In the genomic region with DNA sequence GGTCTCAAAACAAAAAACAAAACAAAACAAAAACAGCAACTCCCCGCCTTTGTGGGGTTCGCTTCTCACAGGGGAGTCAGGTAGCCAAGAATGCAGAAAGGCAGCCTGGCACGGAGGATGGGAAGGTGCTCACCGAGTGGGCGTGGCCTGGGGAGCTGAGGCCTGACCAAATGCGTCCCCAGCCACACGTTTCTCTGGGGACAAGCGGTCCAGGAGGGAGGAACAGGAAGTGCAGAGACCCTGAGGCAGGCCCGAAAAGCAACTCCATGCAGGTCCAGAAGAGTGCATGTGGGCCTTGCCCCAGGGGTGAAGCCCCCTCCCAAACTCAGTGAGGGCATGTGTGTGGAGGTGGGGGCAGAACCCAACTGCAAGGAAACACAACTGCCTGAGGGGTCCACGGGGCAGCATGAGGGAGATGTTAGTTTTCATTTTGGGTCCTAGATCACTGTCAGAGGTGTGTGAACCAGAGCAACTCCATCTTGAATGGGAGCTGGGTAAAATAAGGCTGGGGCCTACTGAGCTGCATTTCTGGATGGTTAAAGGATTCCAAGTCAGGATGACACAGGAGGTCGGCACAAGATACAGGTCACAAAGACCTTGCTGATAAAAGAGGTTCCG, we compare ENCODE assay signal across 26 cellular contexts. TPM values are rescaled to one million over a fixed set of nuclear protein-coding genes. Genes with fewer than 3 reads are reported as not detected.
DNase-seq lines count a peak whose midpoint lies in the region; ATAC-seq, FAIRE-seq and TF ChIP-seq lines count a peak whose summit lies in the region.
"Had no signal": no experiment of that assay in that cellular context is flagged by ENCODE, and none has a peak within 500 bp of the region (broad histone marks: within the 10 kb centered on the region; RNA-seq: fewer than 3 reads in every experiment).

No MANE protein-coding gene starts in this region.

- H3K79me2 ChIP-seq in H1 (ENCODE audit: control insufficient read depth in 1 of 2, insufficient read depth in 2 of 2, low read length in 2 of 2): no peaks in the 10 kb centered on the region

- H3K4me2 ChIP-seq in H1 (ENCODE audit: insufficient read depth in 1 of 2, low read depth in 2 of 2, low read length in 2 of 2): peak overlapping the region in 1 of 2 experiments; percentile 6; a peak in 1 of 4 replicates
- H3K4me2 ChIP-seq: KMS-11, neural progenitor cell had no signal

- peaks cover 11 to 15% (median 12%) of the 10 kb centered on the region in 3 donors for H3K4me1 Mint-ChIP-seq in IgD-negative memory B cell
- H3K4me1 Mint-ChIP-seq in type B pancreatic cell (ENCODE audit: unreplicated experiment): peaks cover 8% of the 10 kb centered on the region

- POLR2A ChIA-PET in H1 (lab: Charles Lee; ENCODE audit: partially characterized antibody): interaction anchor here (0.7 to 2.1 kb wide), 4 partner anchors 12 to 266 kb away, joined by 3 to 9 read pairs (median 4); partner anchors contain the start of gene MAN1B1

- H3K9me3 ChIP-seq in left ventricle myocardium inferior (replicated peaks) (no peaks in the 10 kb centered on the region), H1 (ENCODE audit: insufficient read depth in 2 of 2, low read depth in 1 of 2, low read length in 1 of 2) (no peaks in the 10 kb centered on the region)
- H3K9me3 ChIP-seq: testis had no signal

- ATAC-seq in Right ventricle myocardium inferior: no peak
- ATAC-seq: activated CD4-positive, CD25-positive, alpha-beta regulatory T cell treated with anti-CD3 and anti-CD28 coated beads, Interleukin-2, amount 50 U/mL, for 24 hours had no signal

- TF ChIP-seq POLR2A in H1 (IDR thresholded peaks at IDR 0.05; ENCODE audit: control extremely low read depth in 1 of 2, low read depth in 2 of 2, low read length in 2 of 2): no peak

- H3K4me3 ChIP-seq in left ventricle myocardium inferior (no peak overlapping the region), H1 (ENCODE audit: extremely low read depth in 1 of 4, insufficient read depth in 2 of 4, low read depth in 3 of 4, low read length in 4 of 4) (no peak overlapping the region)
- H3K4me3 ChIP-seq: neural progenitor cell, testis had no signal

- H3K4me3 Mint-ChIP-seq in IgD-negative memory B cell (peak overlapping the region in 3 of 4 donors; percentile 34 to 87 (median 71)), type B pancreatic cell (peak overlapping the region; percentile 17)
- H3K4me3 Mint-ChIP-seq: central memory CD8-positive, alpha-beta T cell; neural progenitor cell had no signal

- H2BK12ac ChIP-seq in H1 (ENCODE audit: low read depth, low read length): peak overlapping the region; percentile 52; the same call in 1 of the 2 replicates

- no peak overlapping the region; a peak in 2 of 7 replicates for H3K9ac ChIP-seq in H1 (replicated peaks in 1 of 4; ENCODE audit: extremely low read depth in 1 of 4, low read depth in 3 of 4, low read length in 3 of 4)
- H3K9ac ChIP-seq: KMS-11, neural progenitor cell had no signal

- no peak for TF ChIP-seq EP300 in H1 (IDR thresholded peaks at IDR 0.05; ENCODE audit: borderline replicate concordance in 1 of 2, low read depth in 2 of 2, low read length in 2 of 2)

- H4K20me1 ChIP-seq in H1 (replicated peaks in 1 of 2; ENCODE audit: control insufficient read depth in 1 of 2, insufficient read depth in 2 of 2, low read length in 2 of 2): peaks cover 0 to 7% of the 10 kb centered on the region in 2 experiments

- no peak overlapping the region for H3K23ac ChIP-seq in H1 (ENCODE audit: insufficient read length)

- H4K8ac ChIP-seq in H1 (ENCODE audit: extremely low read depth, insufficient read depth, low read length): no peak overlapping the region; the same call in 1 of the 2 replicates

- no peak overlapping the region for H3K56ac ChIP-seq in H1 (replicated peaks; ENCODE audit: insufficient read length, low read depth, low read length)

- peak overlapping the region; percentile 61 for H2BK5ac ChIP-seq in H1 (ENCODE audit: low read depth, low read length)

- peak overlapping the region; percentile 4 for H4K91ac ChIP-seq in H1 (replicated peaks; ENCODE audit: insufficient read length, low read length)

- CTCF ChIA-PET in H1 (lab: Charles Lee; ENCODE audit: partially characterized antibody): interaction anchor here (0.9 to 4.6 kb wide), 7 partner anchors 9 to 45 kb away, joined by 3 to 27 read pairs (median 4); partner anchors contain the start of gene NPDC1

- H3K4ac ChIP-seq in H1 (replicated peaks; ENCODE audit: insufficient read length, low read depth, low read length): peak overlapping the region; percentile 71

- H3K36me3 Mint-ChIP-seq in IgD-negative memory B cell: no peaks in the 10 kb centered on the region
- H3K36me3 Mint-ChIP-seq in type B pancreatic cell: no peaks in the 10 kb centered on the region
- H3K36me3 Mint-ChIP-seq: neural progenitor cell had no signal

- DNase-seq in Right ventricle myocardium inferior (ENCODE audit: missing footprints) (peak; percentile 45), left ventricle myocardium inferior (no peak), H1 (ENCODE audit: low read depth in 1 of 2, low spot score in 2 of 2) (no peak), type B pancreatic cell (ENCODE audit: extremely low spot score, unreplicated experiment) (no peak), GM19240 (ENCODE audit: insufficient read length, low spot score) (no peak), GM20000 (ENCODE audit: low spot score) (no peak), frontal cortex (ENCODE audit: low spot score in 2 of 2) (no peak)
- DNase-seq: activated gamma-delta T cell treated with Interleukin-2 at 50 U/mL for 16 hours, anterior cingulate cortex, DMS79, GOT3, midbrain, NCI-H1048, NCI-H2081, NCI-H526, testis had no signal

- peaks cover 36% of the 10 kb centered on the region for H3K4me1 ChIP-seq in left ventricle myocardium inferior
- H3K4me1 ChIP-seq in H1 (replicated peaks in 1 of 4; ENCODE audit: control insufficient read depth in 3 of 4, insufficient read depth in 4 of 4, low read length in 3 of 4): peaks cover 0 to 27% (median 19%) of the 10 kb centered on the region in 4 experiments; a peak in 6 of 7 replicates

- H3K14ac ChIP-seq in H1 (ENCODE audit: insufficient read length): no peak overlapping the region

- no peaks in the 10 kb centered on the region for H3K79me1 ChIP-seq in H1 (ENCODE audit: low read depth, low read length)

- peaks cover 15% of the 10 kb centered on the region for H3K36me3 ChIP-seq in left ventricle myocardium inferior
- H3K36me3 ChIP-seq in H1 (ENCODE audit: control insufficient read depth in 2 of 4, insufficient read depth in 4 of 4, low read length in 3 of 4): no peaks in the 10 kb centered on the region; a peak in 1 of 8 replicates
- H3K36me3 ChIP-seq: neural progenitor cell had no signal

- 63% methylated on average over 12 of the region's 12 CpGs; no CpG with 5 or more reads in 1 of the 2 experiments for WGBS in H1 (ENCODE audit: extremely low coverage in 1 of 2, insufficient coverage in 1 of 2, insufficient read length in 1 of 2, insufficient replicate concordance in 2 of 2, low coverage in 1 of 2, low lambda C conversion rate in 2 of 2, missing lambda C conversion rate in 1 of 2), 2 experiments

- H3K9me3 Mint-ChIP-seq in IgD-negative memory B cell (no peaks in the 10 kb centered on the region), type B pancreatic cell (no peaks in the 10 kb centered on the region)
- H3K9me3 Mint-ChIP-seq: CD4-positive, alpha-beta memory T cell; central memory CD8-positive, alpha-beta T cell; neural progenitor cell had no signal

- no peaks in the 10 kb centered on the region for H3K27me3 Mint-ChIP-seq in IgD-negative memory B cell
- H3K27me3 Mint-ChIP-seq in type B pancreatic cell: peaks cover 44% of the 10 kb centered on the region
- H3K27me3 Mint-ChIP-seq: CD4-positive, alpha-beta memory T cell; central memory CD8-positive, alpha-beta T cell had no signal

- peak overlapping the region in 2 of 3 donors; percentile 53 to 91 for H3K27ac Mint-ChIP-seq in IgD-negative memory B cell
- peak overlapping the region; percentile 50 for H3K27ac Mint-ChIP-seq in type B pancreatic cell
- H3K27ac Mint-ChIP-seq: neural progenitor cell had no signal

- TF ChIP-seq CTCF in left ventricle myocardium inferior (IDR thresholded peaks at IDR 0.05; ENCODE audit: borderline replicate concordance): no peak
- TF ChIP-seq CTCF in H1 (IDR thresholded peaks at IDR 0.05; ENCODE audit: control extremely low read depth in 1 of 3, insufficient read depth in 1 of 3, low read depth in 1 of 3, low read length in 3 of 3): no peak
- TF ChIP-seq CTCF in type B pancreatic cell (conservative IDR thresholded peaks at IDR 0.05): no peak
- TF ChIP-seq CTCF in GM20000 (IDR thresholded peaks at IDR 0.05; ENCODE audit: extremely low read depth, missing control alignments): no peak

- no peak overlapping the region for H2AFZ ChIP-seq in H1 (ENCODE audit: low read length)
- H2AFZ ChIP-seq: neural progenitor cell had no signal

- peaks cover 21% of the 10 kb centered on the region for H3K23me2 ChIP-seq in H1 (ENCODE audit: low read depth, low read length)

- H2AK5ac ChIP-seq in H1 (ENCODE audit: low read depth, low read length): no peak overlapping the region

- TF ChIP-seq RAD21 in H1 (IDR thresholded peaks at IDR 0.05 in 1 of 2, conservative IDR thresholded peaks at IDR 0.05 in 1 of 2; ENCODE audit: low read depth in 2 of 2, low read length in 2 of 2): no peak

- H2BK20ac ChIP-seq in H1 (ENCODE audit: low read length): no peak overlapping the region

- intact Hi-C loops in Right ventricle myocardium inferior (cut with DNase I) (no loop called here), left ventricle myocardium inferior (cut with micrococcal nuclease) (no loop called here)

- H4K5ac ChIP-seq in H1 (ENCODE audit: insufficient read length, low read depth, low read length): no peak overlapping the region

- no peak overlapping the region for H3K18ac ChIP-seq in H1 (ENCODE audit: extremely low read depth, low read length)

- H3K27me3 ChIP-seq in left ventricle myocardium inferior (ENCODE audit: low read depth) (peaks cover under 1% of the 10 kb centered on the region), H1 (replicated peaks in 1 of 4; ENCODE audit: control insufficient read depth in 3 of 4, extremely low read depth in 1 of 4, insufficient read depth in 3 of 4, low read length in 3 of 4) (peaks cover 20 to 43% (median 31%) of the 10 kb centered on the region in 4 experiments)
- H3K27me3 ChIP-seq: testis had no signal

- H3K27ac ChIP-seq in left ventricle myocardium inferior (replicated peaks) (no peak overlapping the region), H1 (ENCODE audit: low read depth, low read length) (peak overlapping the region; percentile 8; the same call in 1 of the 2 replicates)
- H3K27ac ChIP-seq: KMS-11, neural progenitor cell, testis had no signal

- no peak overlapping the region for H2BK120ac ChIP-seq in H1 (replicated peaks; ENCODE audit: low read depth, low read length)

- H2BK15ac ChIP-seq in H1 (ENCODE audit: low read length): peak overlapping the region; percentile 9

- no peak for FAIRE-seq in H1 (lab: Jason Lieb, UNC)
- FAIRE-seq in frontal cortex (lab: Jason Lieb, UNC): no peak

RNA-seq across cellular contexts. Expression of gene UAP1L1, which starts 2.6 kb away (rescaled TPM):
- total RNA-seq in Right ventricle myocardium inferior (13.6 TPM), left ventricle myocardium inferior (11.5 TPM), type B pancreatic cell (ENCODE audit: low replicate concordance) (3.4 and 5.4 TPM in 2 replicates), frontal cortex (0.41 TPM)
- polyA plus RNA-seq in IgD-negative memory B cell (3.0 TPM), H1 (2011; rRNA removed) (2.0 and 3.5 TPM in 2 replicates)
- total RNA-seq in H1 (2021; fragmentation: NEBNext Ultra II Directional; extraction: Animal tissue kit (Norgen Biotek cat#: 25700)): 5.4 and 5.5 TPM in 2 replicates
- 1.9 TPM for polyA plus RNA-seq in H1 (2011; cell fraction: cytosol; rRNA removed)
- polyA plus RNA-seq in H1 (2011; cell fraction: nucleus; rRNA removed): 8.3 TPM
- 2.1 to 3.6 TPM (median 2.8 TPM) in 4 replicates for polyA plus RNA-seq in H1 (2012, experiment 1 of 2)
- 2.6 TPM for polyA plus RNA-seq in H1 (2012, experiment 2 of 2)
- polyA plus RNA-seq in H1 (2013, experiment 1 of 2): 4.1 TPM
- 3.7 TPM for polyA plus RNA-seq in H1 (2013, experiment 2 of 2)
- 0.78 and 0.88 TPM in 2 replicates for polyA minus RNA-seq in H1 (2011; rRNA and poly(A)+ RNA removed)
- 0.66 TPM for polyA minus RNA-seq in H1 (2011; cell fraction: cytosol; rRNA and poly(A)+ RNA removed)
- 1.1 TPM for polyA minus RNA-seq in H1 (2011; cell fraction: nucleus; rRNA and poly(A)+ RNA removed)

RNA-seq across cellular contexts. Expression of gene SAPCD2, which starts 4.4 kb away (rescaled TPM):
- total RNA-seq in Right ventricle myocardium inferior: 0.22 TPM
- total RNA-seq in left ventricle myocardium inferior: 0.25 TPM
- 0.38 TPM for polyA plus RNA-seq in IgD-negative memory B cell
- 30.3 and 32.1 TPM in 2 replicates for total RNA-seq in H1 (2021; fragmentation: NEBNext Ultra II Directional; extraction: Animal tissue kit (Norgen Biotek cat#: 25700))
- polyA plus RNA-seq in H1 (2011; rRNA removed): 12.7 and 17.3 TPM in 2 replicates
- polyA plus RNA-seq in H1 (2011; cell fraction: cytosol; rRNA removed): 16.3 TPM
- polyA plus RNA-seq in H1 (2011; cell fraction: nucleus; rRNA removed): 40.0 TPM
- 13.5 to 18.1 TPM (median 16.6 TPM) in 4 replicates for polyA plus RNA-seq in H1 (2012, experiment 1 of 2)
- polyA plus RNA-seq in H1 (2012, experiment 2 of 2): 15.7 TPM
- polyA plus RNA-seq in H1 (2013, experiment 1 of 2): 32.1 TPM
- polyA plus RNA-seq in H1 (2013, experiment 2 of 2): 29.5 TPM
- 6.3 and 6.7 TPM in 2 replicates for polyA minus RNA-seq in H1 (2011; rRNA and poly(A)+ RNA removed)
- polyA minus RNA-seq in H1 (2011; cell fraction: cytosol; rRNA and poly(A)+ RNA removed): 13.4 TPM
- 24.1 TPM for polyA minus RNA-seq in H1 (2011; cell fraction: nucleus; rRNA and poly(A)+ RNA removed)
- 19.1 and 21.9 TPM in 2 replicates for total RNA-seq in type B pancreatic cell (ENCODE audit: low replicate concordance)
- total RNA-seq in frontal cortex: 1.2 TPM

RNA-seq across cellular contexts. Expression of gene MAN1B1, which starts 12.0 kb away (rescaled TPM):
- total RNA-seq in Right ventricle myocardium inferior: 20.4 TPM
- 20.6 TPM for total RNA-seq in left ventricle myocardium inferior
- polyA plus RNA-seq in IgD-negative memory B cell: 27.5 TPM
- total RNA-seq in H1 (2021; fragmentation: NEBNext Ultra II Directional; extraction: Animal tissue kit (Norgen Biotek cat#: 25700)): 35.1 and 36.3 TPM in 2 replicates
- 33.7 and 36.5 TPM in 2 replicates for polyA plus RNA-seq in H1 (2011; rRNA removed)
- polyA plus RNA-seq in H1 (2011; cell fraction: cytosol; rRNA removed): 36.6 TPM
- 104 TPM for polyA plus RNA-seq in H1 (2011; cell fraction: nucleus; rRNA removed)
- polyA plus RNA-seq in H1 (2012, experiment 1 of 2): 23.8 to 36.3 TPM (median 35.0 TPM) in 4 replicates
- 24.9 TPM for polyA plus RNA-seq in H1 (2012, experiment 2 of 2)
- polyA plus RNA-seq in H1 (2013, experiment 1 of 2): 40.1 TPM
- 37.2 TPM for polyA plus RNA-seq in H1 (2013, experiment 2 of 2)
- 39.6 and 51.7 TPM in 2 replicates for polyA minus RNA-seq in H1 (2011; rRNA and poly(A)+ RNA removed)
- polyA minus RNA-seq in H1 (2011; cell fraction: cytosol; rRNA and poly(A)+ RNA removed): 23.0 TPM
- polyA minus RNA-seq in H1 (2011; cell fraction: nucleus; rRNA and poly(A)+ RNA removed): 36.5 TPM
- 50.3 and 58.9 TPM in 2 replicates for total RNA-seq in type B pancreatic cell (ENCODE audit: low replicate concordance)
- total RNA-seq in frontal cortex: 42.0 TPM

RNA-seq across cellular contexts. Expression of gene ENTPD2, which starts 20.9 kb away (rescaled TPM):
- total RNA-seq in Right ventricle myocardium inferior: 2.7 TPM
- total RNA-seq in left ventricle myocardium inferior: 1.5 TPM
- polyA plus RNA-seq in IgD-negative memory B cell: not detected
- 3.2 and 3.8 TPM in 2 replicates for total RNA-seq in H1 (2021; fragmentation: NEBNext Ultra II Directional; extraction: Animal tissue kit (Norgen Biotek cat#: 25700))
- polyA plus RNA-seq in H1 (2011; rRNA removed): 0.65 and 1.9 TPM in 2 replicates
- 0.69 TPM for polyA plus RNA-seq in H1 (2011; cell fraction: cytosol; rRNA removed)
- polyA plus RNA-seq in H1 (2011; cell fraction: nucleus; rRNA removed): 5.8 TPM
- polyA plus RNA-seq in H1 (2012, experiment 1 of 2): 1.9 to 3.5 TPM (median 2.7 TPM) in 4 replicates
- 1.9 TPM for polyA plus RNA-seq in H1 (2012, experiment 2 of 2)
- polyA plus RNA-seq in H1 (2013, experiment 1 of 2): 7.9 TPM
- polyA plus RNA-seq in H1 (2013, experiment 2 of 2): 8.1 TPM
- polyA minus RNA-seq in H1 (2011; rRNA and poly(A)+ RNA removed): 0.29 and 0.76 TPM in 2 replicates
- polyA minus RNA-seq in H1 (2011; cell fraction: cytosol; rRNA and poly(A)+ RNA removed): 0.51 TPM
- 1.00 TPM for polyA minus RNA-seq in H1 (2011; cell fraction: nucleus; rRNA and poly(A)+ RNA removed)
- total RNA-seq in type B pancreatic cell (ENCODE audit: low replicate concordance): 3.3 and 6.4 TPM in 2 replicates
- 0.82 TPM for total RNA-seq in frontal cortex
- total RNA-seq: A673; CD4-positive, alpha-beta memory T cell; pulmonary artery endothelial cell; SK-MEL-5 had no signal
- polyA plus RNA-seq: CD4-positive, alpha-beta memory T cell; fibroblast of lung had no signal

RNA-seq across cellular contexts. Expression of gene NPDC1, which starts 28.8 kb away (rescaled TPM):
- 69.0 TPM for total RNA-seq in Right ventricle myocardium inferior
- total RNA-seq in left ventricle myocardium inferior: 63.9 TPM
- polyA plus RNA-seq in IgD-negative memory B cell: 2.0 TPM
- 41.9 and 44.1 TPM in 2 replicates for total RNA-seq in H1 (2021; fragmentation: NEBNext Ultra II Directional; extraction: Animal tissue kit (Norgen Biotek cat#: 25700))
- 26.2 and 43.6 TPM in 2 replicates for polyA plus RNA-seq in H1 (2011; rRNA removed)
- polyA plus RNA-seq in H1 (2011; cell fraction: cytosol; rRNA removed): 27.6 TPM
- 132 TPM for polyA plus RNA-seq in H1 (2011; cell fraction: nucleus; rRNA removed)
- polyA plus RNA-seq in H1 (2012, experiment 1 of 2): 25.4 to 45.6 TPM (median 37.8 TPM) in 4 replicates
- 18.6 TPM for polyA plus RNA-seq in H1 (2012, experiment 2 of 2)
- polyA plus RNA-seq in H1 (2013, experiment 1 of 2): 51.1 TPM
- 54.9 TPM for polyA plus RNA-seq in H1 (2013, experiment 2 of 2)
- polyA minus RNA-seq in H1 (2011; rRNA and poly(A)+ RNA removed): 2.2 and 2.4 TPM in 2 replicates
- 17.6 TPM for polyA minus RNA-seq in H1 (2011; cell fraction: cytosol; rRNA and poly(A)+ RNA removed)
- polyA minus RNA-seq in H1 (2011; cell fraction: nucleus; rRNA and poly(A)+ RNA removed): 14.1 TPM
- total RNA-seq in type B pancreatic cell (ENCODE audit: low replicate concordance): 68.0 and 70.3 TPM in 2 replicates
- total RNA-seq in frontal cortex: 16.3 TPM
